Comparison of ENCODE assay signal across 1 cellular context in the genomic region with DNA sequence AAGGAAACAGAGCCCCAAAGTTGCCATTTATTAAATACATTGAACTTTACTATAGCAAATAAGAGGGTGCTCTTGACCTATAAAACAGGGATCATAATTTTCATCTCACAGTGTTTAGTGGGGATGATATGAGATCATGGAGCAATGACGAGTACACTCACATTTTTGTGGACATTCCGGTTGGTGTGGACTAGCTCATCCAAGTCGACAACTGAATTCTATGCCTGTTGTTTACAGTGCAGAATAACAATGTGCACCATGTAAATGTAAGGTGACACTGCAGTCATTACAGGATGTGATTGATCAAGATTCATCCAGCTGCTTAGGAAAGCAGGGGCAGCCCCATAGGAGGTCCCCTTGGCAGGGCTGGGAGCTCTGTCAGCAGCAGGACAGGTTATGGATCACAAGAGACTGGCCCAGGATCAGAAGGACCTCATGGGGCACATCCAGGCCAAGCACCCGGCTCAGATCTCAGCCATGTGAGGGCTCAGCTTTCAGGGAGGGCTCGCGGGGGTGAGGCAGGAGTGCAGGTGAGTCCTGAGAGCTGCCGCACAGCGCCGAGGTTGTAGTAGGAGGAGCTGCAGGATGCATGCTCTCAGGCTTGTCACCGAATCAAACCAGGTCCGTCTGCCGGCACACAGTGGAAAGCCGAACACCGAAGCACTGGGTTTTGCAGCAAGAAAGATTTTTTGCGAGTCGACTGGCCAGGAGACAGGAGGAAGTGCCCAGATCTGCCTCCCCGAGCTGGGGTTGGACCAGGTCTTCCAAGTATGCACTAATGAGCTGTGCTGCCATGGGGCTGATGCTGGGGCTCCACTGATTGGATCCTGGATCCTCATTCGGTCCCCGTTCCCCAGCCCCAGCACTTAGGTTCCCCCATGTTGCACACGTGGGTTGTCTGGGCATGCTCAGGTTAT.
TF ChIP-seq lines count a peak whose summit lies in the region.

No MANE protein-coding gene starts in this region.

TF ChIP-seq in H1, 55 proteins besides CTCF, POLR2A, EP300 and RAD21:
- TF ChIP-seq EZH2 (IDR thresholded peaks at IDR 0.05; ENCODE audit: low read depth, low read length, severe bottlenecking): no peak
- no peak for TF ChIP-seq SAP30 (IDR thresholded peaks at IDR 0.05; ENCODE audit: insufficient read depth, insufficient replicate concordance, low read length)
- TF ChIP-seq CTBP2 (IDR thresholded peaks at IDR 0.05; ENCODE audit: borderline replicate concordance, insufficient read depth, insufficient read length, low read length): no peak
- no peak for TF ChIP-seq CBX5 (IDR thresholded peaks at IDR 0.05; ENCODE audit: low read depth, low read length)
- TF ChIP-seq TAF7 (optimal IDR thresholded peaks at IDR 0.05; ENCODE audit: borderline replicate concordance, low read depth, low read length): no peak
- no peak for TF ChIP-seq KDM5A (IDR thresholded peaks at IDR 0.05; ENCODE audit: low read length)
- no peak for TF ChIP-seq SIN3A (conservative IDR thresholded peaks at IDR 0.05 in 1 of 2, IDR thresholded peaks at IDR 0.05 in 1 of 2; ENCODE audit: low read depth in 1 of 2, low read length in 2 of 2)
- no peak for TF ChIP-seq JUND (IDR thresholded peaks at IDR 0.05; ENCODE audit: low read length)
- no peak for TF ChIP-seq BACH1 (IDR thresholded peaks at IDR 0.05; ENCODE audit: low read length)
- no peak for TF ChIP-seq SP4 (IDR thresholded peaks at IDR 0.05; ENCODE audit: low read length)
- TF ChIP-seq POU5F1 (IDR thresholded peaks at IDR 0.05; ENCODE audit: low read depth, low read length): no peak
- no peak for TF ChIP-seq CHD7 (IDR thresholded peaks at IDR 0.05; ENCODE audit: insufficient replicate concordance, low read length)
- no peak for TF ChIP-seq HDAC2 (IDR thresholded peaks at IDR 0.05; ENCODE audit: borderline replicate concordance in 1 of 2, low read depth in 2 of 2, low read length in 2 of 2)
- no peak for TF ChIP-seq KDM4A (IDR thresholded peaks at IDR 0.05; ENCODE audit: low read depth, low read length, severe bottlenecking)
- no peak for TF ChIP-seq ASH2L (IDR thresholded peaks at IDR 0.05; ENCODE audit: low read length)
- TF ChIP-seq, protein P1, sequence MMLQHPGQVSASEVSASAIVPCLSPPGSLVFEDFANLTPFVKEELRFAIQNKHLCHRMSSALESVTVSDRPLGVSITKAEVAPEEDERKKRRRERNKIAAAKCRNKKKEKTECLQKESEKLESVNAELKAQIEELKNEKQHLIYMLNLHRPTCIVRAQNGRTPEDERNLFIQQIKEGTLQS (IDR thresholded peaks at IDR 0.05; ENCODE audit: insufficient read depth, low read depth, low read length): no peak
- TF ChIP-seq TEAD4 (IDR thresholded peaks at IDR 0.05; ENCODE audit: low read depth, low read length): no peak
- TF ChIP-seq GTF2F1 (IDR thresholded peaks at IDR 0.05; ENCODE audit: borderline replicate concordance, low read depth, low read length): no peak
- TF ChIP-seq RBBP5 (IDR thresholded peaks at IDR 0.05; ENCODE audit: borderline replicate concordance, low read depth, low read length): no peak
- TF ChIP-seq RNF2 (IDR thresholded peaks at IDR 0.05; ENCODE audit: borderline replicate concordance, low read depth, low read length, missing control alignments, poor library complexity, severe bottlenecking): no peak
